ENCODE assay signal across 23 cellular contexts in the genomic region with DNA sequence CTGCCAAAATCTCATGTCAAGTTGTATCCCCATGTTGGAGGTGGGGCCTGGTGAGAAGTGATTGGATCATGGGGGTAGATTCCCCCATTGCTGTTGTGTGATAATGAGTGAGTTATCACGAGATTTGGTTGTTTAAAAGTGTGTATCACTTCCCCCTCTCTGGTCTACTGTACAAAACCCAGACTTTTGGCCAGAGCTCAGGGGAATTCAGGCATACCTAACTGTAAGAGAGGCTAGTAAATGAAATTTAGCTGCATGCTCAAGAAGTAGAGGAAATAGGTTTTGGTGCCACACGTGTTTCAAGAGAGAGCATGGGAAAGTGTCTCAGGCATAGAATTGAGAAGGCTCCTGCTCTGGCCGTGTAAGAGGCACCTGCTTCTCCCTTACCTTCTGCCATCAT.
A peak's percentile ranks its signal among the peaks of the same experiment; 100 is the strongest.
DNase-seq lines count a peak whose midpoint lies in the region; ATAC-seq and TF ChIP-seq lines count a peak whose summit lies in the region.
"Had no signal": no experiment of that assay in that cellular context is flagged by ENCODE, and none has a peak within 500 bp of the region (broad histone marks: within the 10 kb centered on the region; RNA-seq: fewer than 3 reads in every experiment).

No MANE protein-coding gene starts in this region.

- no peak overlapping the region for H3K4me3 ChIP-seq in prostate gland
- H3K4me3 ChIP-seq: SK-N-MC had no signal

- no peaks in the 10 kb centered on the region for H3K36me3 Mint-ChIP-seq in memory B cell
- no peaks in the 10 kb centered on the region for H3K36me3 Mint-ChIP-seq in activated CD4-positive, alpha-beta T cell treated with anti-CD3 and anti-CD28 coated beads, Interleukin-2, amount 10 ng/mL, durations not matched to agents 24 days and 14 days (ENCODE audit: low read depth)
- H3K36me3 Mint-ChIP-seq: CD14-positive monocyte had no signal

- peaks cover 2% of the 10 kb centered on the region for H3K9me3 Mint-ChIP-seq in memory B cell
- H3K9me3 Mint-ChIP-seq in activated CD4-positive, alpha-beta T cell treated with anti-CD3 and anti-CD28 coated beads, Interleukin-2, amount 10 ng/mL, durations not matched to agents 24 days and 14 days: no peaks in the 10 kb centered on the region

- H3K4me1 Mint-ChIP-seq in memory B cell: peaks cover 11% of the 10 kb centered on the region
- no peaks in the 10 kb centered on the region for H3K4me1 Mint-ChIP-seq in activated CD4-positive, alpha-beta T cell treated with anti-CD3 and anti-CD28 coated beads, Interleukin-2, amount 10 ng/mL, durations not matched to agents 24 days and 14 days
- H3K4me1 Mint-ChIP-seq: T-helper 17 cell had no signal

- ATAC-seq in GM18502 (IDR thresholded peaks at IDR 0.05; ENCODE audit: poor library complexity, unreplicated experiment) (peak; percentile 54), GM21423 (IDR thresholded peaks at IDR 0.05; ENCODE audit: unreplicated experiment) (peak; percentile 50), HG03354 (IDR thresholded peaks at IDR 0.05; ENCODE audit: poor library complexity, severe bottlenecking, unreplicated experiment) (peak; percentile 39), memory B cell (ENCODE audit: low read depth) (peak; percentile 48)
- ATAC-seq: HCT116, T-helper 17 cell had no signal

- H3K36me3 ChIP-seq in prostate gland: no peaks in the 10 kb centered on the region

- no peak for TF ChIP-seq POLR2A in prostate gland (IDR thresholded peaks at IDR 0.05)

- no peaks in the 10 kb centered on the region for H3K27me3 ChIP-seq in prostate gland (replicated peaks; ENCODE audit: insufficient read depth)

- no peak overlapping the region for H3K27ac Mint-ChIP-seq in memory B cell
- no peak overlapping the region for H3K27ac Mint-ChIP-seq in activated CD4-positive, alpha-beta T cell treated with anti-CD3 and anti-CD28 coated beads, Interleukin-2, amount 10 ng/mL, durations not matched to agents 24 days and 14 days
- H3K27ac Mint-ChIP-seq: CD14-positive monocyte, T-helper 17 cell had no signal

- 86% methylated on average over 3 of the region's 3 CpGs for whole genome bisulfite sequencing in prostate gland

- no peaks in the 10 kb centered on the region for H3K27me3 Mint-ChIP-seq in memory B cell
- no peaks in the 10 kb centered on the region for H3K27me3 Mint-ChIP-seq in activated CD4-positive, alpha-beta T cell treated with anti-CD3 and anti-CD28 coated beads, Interleukin-2, amount 10 ng/mL, durations not matched to agents 24 days and 14 days
- H3K27me3 Mint-ChIP-seq: T-helper 17 cell had no signal

- H3K4me1 ChIP-seq in prostate gland (replicated peaks): no peaks in the 10 kb centered on the region

- no peak for TF ChIP-seq CTCF in prostate gland (IDR thresholded peaks at IDR 0.05)

- no peak overlapping the region for H3K27ac ChIP-seq in prostate gland
- H3K27ac ChIP-seq: RWPE1, SK-N-MC had no signal

- intact Hi-C loops in activated CD4-positive, alpha-beta T cell treated with anti-CD3 and anti-CD28 coated beads, Interleukin-2, amount 10 ng/mL, durations not matched to agents 24 days and 14 days (cut with micrococcal nuclease): no loop called here
- intact Hi-C loops in prostate gland (cut with DNase I): no loop called here

- H3K9me3 ChIP-seq in prostate gland: no peaks in the 10 kb centered on the region

- DNase-seq in memory B cell (ENCODE audit: low spot score in 2 of 2) (no peak), DMS53 treated with DMSO at 0.1 percent for 48 hours (lab: John Stamatoyannopoulos, UW; ENCODE audit: unreplicated experiment) (no peak), NCI-H128 (lab: John Stamatoyannopoulos, UW; ENCODE audit: unreplicated experiment) (no peak), prostate gland (ENCODE audit: low spot score) (no peak)
- DNase-seq in activated CD4-positive, alpha-beta T cell treated with anti-CD3 and anti-CD28 coated beads, Interleukin-2, amount 10 ng/mL, durations not matched to agents 24 days and 14 days: no peak
- DNase-seq: DMS53, EL, GF-D8, Kasumi-1, NCI-H1436, NCI-H187 treated with DMSO at 0.1 percent for 48 hours, NCI-H2107, NCI-H748 treated with DMSO at 0.1 percent for 48 hours, SHP77 treated with DMSO at 0.1 percent for 48 hours, SW 1271, T-helper 17 cell had no signal

- H3K4me3 Mint-ChIP-seq in memory B cell: no peak overlapping the region
- H3K4me3 Mint-ChIP-seq in activated CD4-positive, alpha-beta T cell treated with anti-CD3 and anti-CD28 coated beads, Interleukin-2, amount 10 ng/mL, durations not matched to agents 24 days and 14 days: no peak overlapping the region
- H3K4me3 Mint-ChIP-seq: CD14-positive monocyte, T-helper 17 cell had no signal
